ENCODE assay signal across 19 cellular contexts in genomic region chr1:214824758-214825157, GRCh38.
DNase-seq lines count a peak whose midpoint lies in the region; ATAC-seq, FAIRE-seq and TF ChIP-seq lines count a peak whose summit lies in the region.
"Had no signal": no experiment of that assay in that cellular context is flagged by ENCODE, and none has a peak within 500 bp of the region (broad histone marks: within the 10 kb centered on the region; RNA-seq: fewer than 3 reads in every experiment).

No MANE protein-coding gene starts in this region.

- no peaks in the 10 kb centered on the region for H3K9me3 ChIP-seq in HEK293 (ENCODE audit: control insufficient read depth, insufficient read depth, low read depth, low read length)
- no peaks in the 10 kb centered on the region; the same call in 1 of the 2 replicates for H3K9me3 ChIP-seq in K562 (replicated peaks; ENCODE audit: control insufficient read depth, insufficient read depth, low read depth, low read length)
- H3K9me3 ChIP-seq in fibroblast of lung (ENCODE audit: control insufficient read depth, insufficient read depth, low read depth, low read length): no peaks in the 10 kb centered on the region
- H3K9me3 ChIP-seq: SJCRH30 had no signal

- BruUV-seq in K562 (replicated peaks; lab: Mats Ljungman, UMichigan): no TSS peak

- TF ChIP-seq CTCF in AG10803 (conservative IDR thresholded peaks at IDR 0.05; ENCODE audit: low read length): no peak
- TF ChIP-seq CTCF in HEK293 (tag by site-specific recombination; IDR thresholded peaks at IDR 0.05): no peak
- no peak for TF ChIP-seq CTCF in K562 (IDR thresholded peaks at IDR 0.05 in 2 of 3, conservative IDR thresholded peaks at IDR 0.05 in 1 of 3; ENCODE audit: insufficient read depth in 2 of 3, low read depth in 1 of 3, low read length in 3 of 3)
- TF ChIP-seq CTCF in fibroblast of lung (conservative IDR thresholded peaks at IDR 0.05 in 1 of 2, IDR thresholded peaks at IDR 0.05 in 1 of 2; ENCODE audit: low read depth in 1 of 2, low read length in 2 of 2): no peak

- no peak for TF ChIP-seq POLR2A in K562 (conservative IDR thresholded peaks at IDR 0.05)

- H3K27ac ChIP-seq in HEK293 (ENCODE audit: extremely low read depth, low read depth, low read length) (no peak overlapping the region), K562 (ENCODE audit: extremely low read depth, low read depth, low read length) (no peak overlapping the region), fibroblast of lung (ENCODE audit: insufficient read depth, low read length) (no peak overlapping the region)
- H3K27ac ChIP-seq: BLaER1 treated with 17β-estradiol and CSF1 and Interleukin-3, amounts not matched to agents 10 nM and 100 nM; SJCRH30 had no signal

- intact Hi-C loops in K562 (cut with micrococcal nuclease): no loop called here
- intact Hi-C loops in activated T-helper 2 cell treated with anti-CD3 and anti-CD28 coated beads, Interferon-gamma antibody, Interleukin-2, Interleukin-4, amounts not matched to agents 10 μg/mL and 5 μg/mL and 100 μg/mL, durations not matched to agents 14 hours and 24 hours and 36 hours (cut with micrococcal nuclease): no loop called here

- H3K27me3 ChIP-seq in K562 (ENCODE audit: control insufficient read depth in 2 of 2, insufficient read depth in 2 of 2, low read length in 2 of 2): no peaks in the 10 kb centered on the region
- H3K27me3 ChIP-seq in fibroblast of lung (ENCODE audit: control insufficient read depth, insufficient read depth, low read length): no peaks in the 10 kb centered on the region
- H3K27me3 ChIP-seq: BLaER1 treated with 17β-estradiol and CSF1 and Interleukin-3, amounts not matched to agents 10 nM and 100 nM; SJCRH30 had no signal

- H3K4me2 ChIP-seq in K562 (ENCODE audit: insufficient read depth, low read length) (no peak overlapping the region; the same call in none of the 2 replicates), fibroblast of lung (ENCODE audit: extremely low read depth, insufficient read depth, low read length) (no peak overlapping the region)
- H3K4me2 ChIP-seq: BLaER1 treated with 17β-estradiol and CSF1 and Interleukin-3, amounts not matched to agents 10 nM and 100 nM had no signal

- H3K4me3 ChIP-seq in AG10803 (ENCODE audit: low read length) (no peak overlapping the region), HEK293 (ENCODE audit: low read depth, low read length) (no peak overlapping the region), K562 (peak overlapping the region; percentile 41; the same call in 1 of the 2 replicates), fibroblast of lung (replicated peaks in 1 of 4; ENCODE audit: control extremely low read depth in 1 of 4, insufficient read depth in 1 of 4, low read depth in 3 of 4, low read length in 4 of 4) (no peak overlapping the region)
- H3K4me3 ChIP-seq: BLaER1 treated with 17β-estradiol and CSF1 and Interleukin-3, amounts not matched to agents 10 nM and 100 nM; SJCRH30 had no signal

- whole genome bisulfite sequencing in K562 (ENCODE audit: insufficient coverage, low coverage, missing lambda C conversion rate): 0% methylated on average over 2 of the region's 2 CpGs

- H3K4me1 ChIP-seq in HEK293 (ENCODE audit: control insufficient read depth, insufficient read depth, low read length) (no peaks in the 10 kb centered on the region), K562 (replicated peaks in 1 of 2; ENCODE audit: control insufficient read depth in 2 of 2, insufficient read depth in 2 of 2, low read length in 2 of 2) (no peaks in the 10 kb centered on the region), fibroblast of lung (ENCODE audit: control insufficient read depth, extremely low read depth, insufficient read depth, low read length) (no peaks in the 10 kb centered on the region)
- H3K4me1 ChIP-seq: BLaER1 treated with 17β-estradiol and CSF1 and Interleukin-3, amounts not matched to agents 10 nM and 100 nM; SJCRH30 had no signal

- H3K27me3 Mint-ChIP-seq in activated T-helper 2 cell treated with anti-CD3 and anti-CD28 coated beads, Interferon-gamma antibody, Interleukin-2, Interleukin-4, amounts not matched to agents 10 μg/mL and 5 μg/mL and 100 μg/mL, durations not matched to agents 14 hours and 24 hours and 36 hours (ENCODE audit: low read depth): no peaks in the 10 kb centered on the region

- no peak overlapping the region for H3K27ac Mint-ChIP-seq in activated T-helper 2 cell treated with anti-CD3 and anti-CD28 coated beads, Interferon-gamma antibody, Interleukin-2, Interleukin-4, amounts not matched to agents 10 μg/mL and 5 μg/mL and 100 μg/mL, durations not matched to agents 14 hours and 24 hours and 36 hours
- H3K27ac Mint-ChIP-seq: CD8-positive, alpha-beta T cell; HFFc6 had no signal

- FAIRE-seq in K562 (lab: Jason Lieb, UNC): no peak
- FAIRE-seq: G401.6, H54 had no signal

- no peaks in the 10 kb centered on the region for H3K79me2 ChIP-seq in K562 (ENCODE audit: control insufficient read depth, insufficient read depth, low read length)
- H3K79me2 ChIP-seq in fibroblast of lung (ENCODE audit: control insufficient read depth, insufficient read depth, low read length): no peaks in the 10 kb centered on the region

- H3K9me3 Mint-ChIP-seq in activated T-helper 2 cell treated with anti-CD3 and anti-CD28 coated beads, Interferon-gamma antibody, Interleukin-2, Interleukin-4, amounts not matched to agents 10 μg/mL and 5 μg/mL and 100 μg/mL, durations not matched to agents 14 hours and 24 hours and 36 hours: no peaks in the 10 kb centered on the region

- no peak for TF ChIP-seq RAD21 in K562 (CRISPR knock-in tag; conservative IDR thresholded peaks at IDR 0.05 in 1 of 2, IDR thresholded peaks at IDR 0.05 in 1 of 2)

- no peaks in the 10 kb centered on the region for H3K36me3 Mint-ChIP-seq in activated T-helper 2 cell treated with anti-CD3 and anti-CD28 coated beads, Interferon-gamma antibody, Interleukin-2, Interleukin-4, amounts not matched to agents 10 μg/mL and 5 μg/mL and 100 μg/mL, durations not matched to agents 14 hours and 24 hours and 36 hours (ENCODE audit: low read depth)
- H3K36me3 Mint-ChIP-seq: CD8-positive, alpha-beta T cell had no signal

- no peaks in the 10 kb centered on the region for H4K20me1 ChIP-seq in K562 (replicated peaks; ENCODE audit: control insufficient read depth, insufficient read depth, low read length)
- H4K20me1 ChIP-seq in fibroblast of lung (ENCODE audit: control insufficient read depth, extremely low read depth, insufficient read depth, low read length): no peaks in the 10 kb centered on the region
- H4K20me1 ChIP-seq: BLaER1 treated with 17β-estradiol and CSF1 and Interleukin-3, amounts not matched to agents 10 nM and 100 nM had no signal

- H3K4me1 Mint-ChIP-seq in activated T-helper 2 cell treated with anti-CD3 and anti-CD28 coated beads, Interferon-gamma antibody, Interleukin-2, Interleukin-4, amounts not matched to agents 10 μg/mL and 5 μg/mL and 100 μg/mL, durations not matched to agents 14 hours and 24 hours and 36 hours (ENCODE audit: low read depth): no peaks in the 10 kb centered on the region

- no peak overlapping the region for H3K9ac ChIP-seq in K562 (ENCODE audit: insufficient read depth in 1 of 2, low read depth in 2 of 2, low read length in 2 of 2)
- H3K9ac ChIP-seq in fibroblast of lung (ENCODE audit: insufficient read depth, low read length): no peak overlapping the region
- H3K9ac ChIP-seq: BLaER1 treated with 17β-estradiol and CSF1 and Interleukin-3, amounts not matched to agents 10 nM and 100 nM had no signal

- H2AFZ ChIP-seq in K562 (ENCODE audit: low read depth, low read length): no peak overlapping the region
- H2AFZ ChIP-seq in fibroblast of lung (ENCODE audit: low read length): no peak overlapping the region

- H3K36me3 ChIP-seq in HEK293 (ENCODE audit: control insufficient read depth in 2 of 2, insufficient read depth in 1 of 2, low read length in 2 of 2) (no peaks in the 10 kb centered on the region), K562 (ENCODE audit: control insufficient read depth, insufficient read depth, low read length) (no peaks in the 10 kb centered on the region), fibroblast of lung (ENCODE audit: control insufficient read depth, insufficient read depth, low read length) (no peaks in the 10 kb centered on the region)
- H3K36me3 ChIP-seq: BLaER1 treated with 17β-estradiol and CSF1 and Interleukin-3, amounts not matched to agents 10 nM and 100 nM; SJCRH30 had no signal

- H3K4me3 Mint-ChIP-seq in activated T-helper 2 cell treated with anti-CD3 and anti-CD28 coated beads, Interferon-gamma antibody, Interleukin-2, Interleukin-4, amounts not matched to agents 10 μg/mL and 5 μg/mL and 100 μg/mL, durations not matched to agents 14 hours and 24 hours and 36 hours (ENCODE audit: low read depth): no peak overlapping the region
- H3K4me3 Mint-ChIP-seq: CD8-positive, alpha-beta T cell; HFFc6 had no signal

- CTCF ChIA-PET in HEK293 (lab: Yijun Ruan, JAX) (interaction anchor here (0.6 to 0.7 kb wide), 2 partner anchors 29 to 107 kb away, joined by 3 read pairs; no protein-coding TSS in a partner anchor), K562 (lab: Yijun Ruan, JAX; ENCODE audit: low intra/inter-chr PET ratio) (no interaction called here)

- peak; percentile 29 for DNase-seq in AG10803 (ENCODE audit: low read depth)
- peak in 1 of 4 experiments; percentile 7 for DNase-seq in K562 (ENCODE audit: extremely low read depth in 1 of 4, low spot score in 3 of 4)
- peak; percentile 32 to 41 for DNase-seq in fibroblast of lung (ENCODE audit: low read depth in 2 of 2)
- no peak for DNase-seq in cerebellar nuclear complex (lab: John Stamatoyannopoulos, UW)
- no peak for DNase-seq in activated T-helper 2 cell treated with anti-CD3 and anti-CD28 coated beads, Interferon-gamma antibody, Interleukin-2, Interleukin-4, amounts not matched to agents 10 μg/mL and 5 μg/mL and 100 μg/mL, durations not matched to agents 14 hours and 24 hours and 36 hours (ENCODE audit: low spot score)
- DNase-seq in SIG-M5 (lab: John Stamatoyannopoulos, UW): no peak
- DNase-seq: CD8-positive, alpha-beta T cell; DMS79; HFFc6; NCI-H1417; NCI-H187; NCI-H2107; NCI-H510A treated with DMSO at 0.1 percent for 48 hours; SJCRH30 had no signal

- H3K9me1 ChIP-seq in K562 (ENCODE audit: control insufficient read depth, insufficient read depth, low read length): no peaks in the 10 kb centered on the region

- TF ChIP-seq EP300 in K562 (IDR thresholded peaks at IDR 0.05; ENCODE audit: low read length): no peak

- POLR2A ChIA-PET in HEK293 (lab: Yijun Ruan, JAX): no interaction called here
- POLR2A ChIA-PET in K562 (lab: Yijun Ruan, JAX): interaction anchor here (0.8 kb wide), 1 partner anchor 35 kb away, joined by 3 read pairs; no protein-coding TSS in a partner anchor

- in situ Hi-C loops in K562 (cut with MboI): no loop called here

- ATAC-seq in K562: peak; percentile 22; the same call in 1 of the 3 replicates
- ATAC-seq in HG03175 (IDR thresholded peaks at IDR 0.05; ENCODE audit: unreplicated experiment): no peak
- ATAC-seq: CD8-positive, alpha-beta T cell had no signal

TF ChIP-seq in HEK293, 187 proteins besides CTCF, POLR2A, EP300 and RAD21 (continues in another document):
- TF ChIP-seq ZSCAN16 (tag by site-specific recombination; IDR thresholded peaks at IDR 0.05): no peak

TF ChIP-seq in K562, 482 proteins besides CTCF, POLR2A, EP300 and RAD21 (continues in another document):
- TF ChIP-seq CBX1 (IDR thresholded peaks at IDR 0.05; ENCODE audit: low read depth) (no peak), CBX8 (IDR thresholded peaks at IDR 0.05; ENCODE audit: borderline replicate concordance, extremely low read depth, low read depth, low read length, poor library complexity, severe bottlenecking) (no peak), SRF (CRISPR knock-in tag; IDR thresholded peaks at IDR 0.05) (no peak), ZBED1 (IDR thresholded peaks at IDR 0.05) (no peak)

Comparison
In these comparisons a context has a peak if more than half of its experiments do, and no peak if none do; other contexts are left out.
1. DNase-seq: peak in AG10803 (single experiment) and fibroblast of lung (2 of 2); none in cerebellar nuclear complex (0 of 2), activated T-helper 2 cell treated with anti-CD3 and anti-CD28 coated beads, Interferon-gamma antibody, Interleukin-2, Interleukin-4, amounts not matched to agents 10 μg/mL and 5 μg/mL and 100 μg/mL, durations not matched to agents 14 hours and 24 hours and 36 hours (single experiment) and SIG-M5 (single experiment).